17 cellular contexts compared by ENCODE assay signal in genomic region chr14:96053236-96053599, GRCh38. TPM values are rescaled to one million over a fixed set of nuclear protein-coding genes. Genes with fewer than 3 reads are reported as not detected.
DNase-seq lines count a peak whose midpoint lies in the region; ATAC-seq and TF ChIP-seq lines count a peak whose summit lies in the region.
"Had no signal": no experiment of that assay in that cellular context is flagged by ENCODE, and none has a peak within 500 bp of the region (broad histone marks: within the 10 kb centered on the region; RNA-seq: fewer than 3 reads in every experiment).

No MANE protein-coding gene starts in this region.

- H3K4me3 ChIP-seq in GM23248 (no peak overlapping the region), mucosa of stomach (ENCODE audit: low read length) (no peak overlapping the region), stomach smooth muscle (ENCODE audit: low read length in 2 of 2) (peak overlapping the region in 1 of 2 donors; percentile 57)
- H3K4me3 ChIP-seq: K562, psoas muscle had no signal

- H4K20me1 ChIP-seq in GM23248 (ENCODE audit: insufficient read depth), result no peaks in the 10 kb centered on the region

- H3K27ac ChIP-seq in GM23248, result peak overlapping the region; percentile 81
- H3K27ac ChIP-seq in caudate nucleus (ENCODE audit: low read depth, low read length), result peak overlapping the region; percentile 88
- peak overlapping the region; percentile 94 for H3K27ac ChIP-seq in stomach smooth muscle (ENCODE audit: low read length)
- H3K27ac ChIP-seq: psoas muscle had no signal

- H3K36me3 ChIP-seq in GM23248 (ENCODE audit: low read depth) (no peaks in the 10 kb centered on the region), mucosa of stomach (ENCODE audit: control insufficient read depth, insufficient read depth, low read length) (no peaks in the 10 kb centered on the region), stomach smooth muscle (ENCODE audit: control insufficient read depth in 2 of 2, insufficient read depth in 2 of 2, low read length in 2 of 2) (no peaks in the 10 kb centered on the region)

- DNase-seq in GM23248 (no peak), caudate nucleus (lab: John Stamatoyannopoulos, UW) (no peak), erythroblast (lab: John Stamatoyannopoulos, UW) (no peak), cerebellum (ENCODE audit: low spot score) (no peak)
- DNase-seq in stimulated activated CD4-positive, alpha-beta T cell treated with anti-CD3 and anti-CD28 coated beads, Interleukin-4, amount 100 ng/mL, for 24 hours, result no peak
- DNase-seq: activated T-cell treated with anti-CD3 and anti-CD28 coated beads for 4 hours; AML-193; dermis blood vessel endothelial cell; immature natural killer cell; SIG-M5; stimulated activated naive B cell treated with anti-CD40 and anti-IgM and Interleukin-4, amounts not matched to agents 10 μg/mL and 1 μg/mL and 100 μg/mL, for 72 hours had no signal

- in situ Hi-C loops in GM23248 (cut with MboI), result no loop called here

- WGBS in GM23248 (ENCODE audit: low coverage in 1 of 2, low lambda C conversion rate in 2 of 2, missing lambda C conversion rate in 2 of 2), 2 experiments, result 87 to 88% methylated on average over 5 of the region's 5 CpGs

- H3K27me3 ChIP-seq in GM23248 (replicated peaks; ENCODE audit: insufficient read depth), result no peaks in the 10 kb centered on the region
- H3K27me3 ChIP-seq in mucosa of stomach (ENCODE audit: control insufficient read depth, insufficient read depth, low read length), result no peaks in the 10 kb centered on the region
- no peaks in the 10 kb centered on the region for H3K27me3 ChIP-seq in stomach smooth muscle (ENCODE audit: control insufficient read depth in 1 of 2, insufficient read depth in 2 of 2, low read length in 2 of 2)

- H3K4me1 ChIP-seq in GM23248 (ENCODE audit: insufficient read depth) (peaks cover 18% of the 10 kb centered on the region), mucosa of stomach (ENCODE audit: control insufficient read depth, insufficient read depth, low read length) (no peaks in the 10 kb centered on the region), stomach smooth muscle (ENCODE audit: control insufficient read depth, insufficient read depth, low read length) (peaks cover 43% of the 10 kb centered on the region)
- H3K4me1 ChIP-seq: psoas muscle had no signal

- H3K9me2 ChIP-seq in GM23248 (ENCODE audit: insufficient read depth), result no peaks in the 10 kb centered on the region

- H3K79me2 ChIP-seq in GM23248 (ENCODE audit: insufficient read depth), result peaks cover 76% of the 10 kb centered on the region

- no peak overlapping the region for H3K4me2 ChIP-seq in GM23248 (ENCODE audit: unreplicated experiment)

- peak overlapping the region; percentile 75 for H3K9ac ChIP-seq in GM23248
- peak overlapping the region; percentile 43 for H3K9ac ChIP-seq in mucosa of stomach (ENCODE audit: low read length)
- peak overlapping the region; percentile 65 to 72 for H3K9ac ChIP-seq in stomach smooth muscle (ENCODE audit: low read length in 2 of 2)

- no peak overlapping the region for H2AFZ ChIP-seq in GM23248

- no peaks in the 10 kb centered on the region for H3K9me3 ChIP-seq in GM23248 (ENCODE audit: low read depth)
- no peaks in the 10 kb centered on the region for H3K9me3 ChIP-seq in mucosa of stomach (ENCODE audit: control insufficient read depth, low read length)
- no peaks in the 10 kb centered on the region for H3K9me3 ChIP-seq in stomach smooth muscle (ENCODE audit: control insufficient read depth in 2 of 2, low read length in 2 of 2)
- H3K9me3 ChIP-seq: psoas muscle had no signal

- peaks cover 14% of the 10 kb centered on the region for H3F3A ChIP-seq in GM23248 (ENCODE audit: insufficient read depth)

- TF ChIP-seq POLR2A in erythroblast (IDR thresholded peaks at IDR 0.05; ENCODE audit: low read length), result no peak

- ATAC-seq in GM18909 (IDR thresholded peaks at IDR 0.05; ENCODE audit: poor library complexity, unreplicated experiment), result no peak
- ATAC-seq: K562; stimulated activated naive B cell treated with anti-CD40 and anti-IgM and Interleukin-4, amounts not matched to agents 10 μg/mL and 1 μg/mL and 100 μg/mL, for 72 hours had no signal

RNA-seq across cellular contexts. Expression of gene C14orf132, which starts 14.1 kb away (rescaled TPM):
- 18.6 TPM in 2 replicates for total RNA-seq in GM23248 (2014; rRNA removed; shearing (Covaris generic))
- polyA plus RNA-seq in GM23248 (2016; fragmentation: Nextera tagmentation; extraction: Ambion mirVana), result 25.7 and 26.2 TPM in 2 replicates
- 91.6 TPM for total RNA-seq in cerebellum
- total RNA-seq: K562; natural killer cell treated with Interleukin-12 subunit alpha and Interleukin-12 subunit beta and Interleukin-15 and Interleukin-18, amount 100 ng/mL, for 72 hours had no signal
- polyA plus RNA-seq: immature natural killer cell, K562 had no signal
